Comparison of ENCODE assay signal across 8 cellular contexts in genomic region chr19:1354496-1355257, GRCh38. TPM values are rescaled to one million over a fixed set of nuclear protein-coding genes. Genes with fewer than 3 reads are reported as not detected.
DNase-seq lines count a peak whose midpoint lies in the region; ATAC-seq and TF ChIP-seq lines count a peak whose summit lies in the region.

No MANE protein-coding gene starts in this region.

- ATAC-seq in HG02759 (IDR thresholded peaks at IDR 0.05; ENCODE audit: unreplicated experiment), result peak; percentile 89
- ATAC-seq in T-cell (replicated peaks in 1 of 4), result peak; percentile 98 to 99 (median 99)
- ATAC-seq in left ventricle myocardium superior, result peak; percentile 99
- ATAC-seq in psoas muscle, result peak; percentile 99 to 100 (median 99)

- H3K27ac Mint-ChIP-seq in T-cell, result peak overlapping the region; percentile 69 to 83

- no peaks in the 10 kb centered on the region for H3K9me3 ChIP-seq in psoas muscle

- H3K27me3 Mint-ChIP-seq in T-cell, result no peaks in the 10 kb centered on the region

- no peaks in the 10 kb centered on the region for H3K9me3 Mint-ChIP-seq in T-cell

- H3K27me3 ChIP-seq in psoas muscle (ENCODE audit: insufficient read depth in 3 of 3, low read length in 2 of 3), result no peaks in the 10 kb centered on the region

- 0 to 1% (median 0%) methylated on average over 33 to 101 of the region's 101 CpGs for WGBS in psoas muscle, 3 donors
- WGBS in urinary bladder, result under 1% methylated on average over 83 of the region's 101 CpGs

- POLR2A ChIA-PET in T-cell (lab: Charles Lee), result no interaction called here

- H3K4me3 Mint-ChIP-seq in T-cell, result peak overlapping the region; percentile 87 to 94 (median 89)

- H3K4me1 ChIP-seq in psoas muscle, result peaks cover 13% of the 10 kb centered on the region
- no peaks in the 10 kb centered on the region for H3K4me1 ChIP-seq in urinary bladder (ENCODE audit: insufficient read depth)

- peaks cover 0 to 32% of the 10 kb centered on the region in 2 donors for H3K36me3 ChIP-seq in psoas muscle (ENCODE audit: insufficient read depth in 1 of 2, low read depth in 1 of 2)
- H3K36me3 ChIP-seq in urinary bladder (ENCODE audit: insufficient read depth), result peaks cover 5% of the 10 kb centered on the region

- H3K36me3 Mint-ChIP-seq in T-cell, result peaks cover 19% of the 10 kb centered on the region

- peak; percentile 39 for DNase-seq in NCI-H1417 treated with DMSO at 0.1 percent for 48 hours (lab: John Stamatoyannopoulos, UW)
- DNase-seq in T-cell, result peak; percentile 55 to 84 (median 74)
- DNase-seq in amniotic epithelial cell (ENCODE audit: low read depth), result peak; percentile 75
- peak; percentile 96 for DNase-seq in left ventricle myocardium superior
- DNase-seq in psoas muscle, result peak; percentile 92 to 95

- peak overlapping the region; percentile 92 for H3K27ac ChIP-seq in psoas muscle
- H3K27ac ChIP-seq in urinary bladder (ENCODE audit: low read depth), result peak overlapping the region; percentile 86

- CTCF ChIA-PET in T-cell (lab: Charles Lee), result no interaction called here

- no peak for TF ChIP-seq CTCF in GM12875 (IDR thresholded peaks at IDR 0.05; ENCODE audit: borderline replicate concordance, insufficient read depth, low read depth, low read length)
- TF ChIP-seq CTCF in psoas muscle (IDR thresholded peaks at IDR 0.05), result peak; percentile 21

- H3K4me1 Mint-ChIP-seq in T-cell, result peaks cover 11 to 16% (median 14%) of the 10 kb centered on the region in 3 donors

- H3K4me3 ChIP-seq in GM12875 (ENCODE audit: low read depth, low read length) (peak overlapping the region; percentile 92), psoas muscle (peak overlapping the region; percentile 84), urinary bladder (ENCODE audit: low read depth, low read length) (peak overlapping the region; percentile 94)

- intact Hi-C loops in left ventricle myocardium superior (cut with micrococcal nuclease), result no loop called here
- intact Hi-C loops in psoas muscle (cut with DNase I), result loop anchor here in 1 of 2 donors (5.0 kb wide), 2 partner anchors 77 to 113 kb away; partner anchors contain the start of gene FAM174C

RNA-seq across cellular contexts. Expression of gene NDUFS7, which starts 29.0 kb away (rescaled TPM):
- total RNA-seq in T-cell (10 to 100 TPM; 50.3 to 85.5 (median 79.6) TPM), left ventricle myocardium superior (461 TPM), psoas muscle (100 to 1,000 TPM; 230 to 338 (median 308) TPM), urinary bladder (26.4 TPM)
- polyA plus RNA-seq in psoas muscle (100 to 1,000 TPM; 177 to 423 (median 294) TPM), urinary bladder (173 TPM)

RNA-seq across cellular contexts. Expression of gene GAMT, which starts 46.7 kb away (rescaled TPM):
- total RNA-seq in T-cell (10 to 100 TPM; 11.8 to 18.1 (median 13.7) TPM), left ventricle myocardium superior (92.5 TPM), psoas muscle (100 to 1,000 TPM; 227 to 339 (median 232) TPM), urinary bladder (10.3 TPM)
- polyA plus RNA-seq in psoas muscle (100 to 1,000 TPM; 162 to 464 (median 351) TPM), urinary bladder (18.5 TPM)

RNA-seq across cellular contexts. Expression of gene DAZAP1, which starts 52.7 kb away (rescaled TPM):
- total RNA-seq in T-cell, result 100 to 1,000 TPM; 153 to 170 (median 161) TPM
- 96.7 TPM for total RNA-seq in left ventricle myocardium superior
- 100 to 1,000 TPM in 1 of 4 donors, 10 to 100 TPM in 3; 59.9 to 122 (median 86.9) TPM for total RNA-seq in psoas muscle
- 100 to 1,000 TPM in 1 of 3 donors, 10 to 100 TPM in 2; 68.9 to 103 (median 94.1) TPM for polyA plus RNA-seq in psoas muscle
- total RNA-seq in urinary bladder, result 37.0 TPM
- polyA plus RNA-seq in urinary bladder, result 71.5 TPM

Comparison
In these comparisons a context has a peak if more than half of its experiments do, and no peak if none do; other contexts are left out.
1. Peak in every context shown above with its lines: DNase-seq, ATAC-seq, H3K4me3 ChIP-seq and H3K27ac ChIP-seq.
2. DNase-seq: peak in every context shown above with its lines; median percentile 96 in left ventricle myocardium superior; 94 in psoas muscle; 75 in amniotic epithelial cell; 74 in T-cell; 39 in NCI-H1417 treated with DMSO at 0.1 percent for 48 hours.